Comparison of ENCODE assay signal across 8 cellular contexts in the genomic region with DNA sequence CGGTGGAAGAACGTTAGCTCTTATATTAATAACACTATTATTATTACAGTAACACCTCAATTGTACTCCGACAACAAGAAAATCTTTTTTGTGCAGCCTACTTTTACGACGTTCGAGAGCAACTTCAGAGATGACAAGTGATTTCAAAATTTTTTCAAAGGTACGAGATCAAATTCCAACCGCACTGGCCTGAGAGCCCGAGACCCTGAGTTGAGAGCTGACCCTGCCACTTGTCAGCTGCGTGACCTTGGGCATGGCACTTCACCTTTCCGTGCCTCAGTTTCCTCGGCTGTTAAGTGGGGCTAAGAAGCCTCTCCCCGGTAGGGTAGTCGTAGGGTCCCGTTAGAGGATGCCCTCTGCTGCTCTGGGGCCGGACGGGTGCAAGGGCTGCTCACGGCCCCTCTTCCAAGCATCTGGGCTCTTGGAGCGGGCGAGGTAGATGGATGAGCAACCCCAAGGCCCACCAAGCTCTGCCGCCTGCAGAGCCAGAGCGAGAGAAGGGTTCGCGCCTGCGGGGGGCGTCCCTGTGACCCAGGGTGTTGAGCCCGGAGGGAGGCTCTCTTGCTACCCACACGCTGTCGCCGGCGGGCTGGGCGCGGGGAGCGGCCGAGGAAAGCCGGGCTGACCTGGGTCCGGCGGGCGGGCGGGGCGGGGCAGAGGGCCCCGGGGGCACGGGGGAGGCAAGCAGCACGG. TPM values are rescaled to one million over a fixed set of nuclear protein-coding genes. Genes with fewer than 3 reads are reported as not detected.
DNase-seq lines count a peak whose midpoint lies in the region; ATAC-seq, FAIRE-seq and TF ChIP-seq lines count a peak whose summit lies in the region.

No MANE protein-coding gene starts in this region.

- H2AFZ ChIP-seq in neural cell (ENCODE audit: low read depth, low read length), result peak overlapping the region; percentile 65

- WGBS in esophagus, 2 donors, result 4% methylated on average over 32 to 44 of the region's 44 CpGs

- no peak for TF ChIP-seq EP300 in neural cell (conservative IDR thresholded peaks at IDR 0.05; ENCODE audit: poor library complexity, severe bottlenecking)

- H3K36me3 ChIP-seq in esophagus (ENCODE audit: control insufficient read depth in 2 of 2, insufficient read depth in 2 of 2, low read length in 1 of 2) (no peaks in the 10 kb centered on the region), neural cell (ENCODE audit: insufficient read depth, low read length) (no peaks in the 10 kb centered on the region)

- peaks cover 3% of the 10 kb centered on the region in 2 donors for H3K4me1 ChIP-seq in esophagus (ENCODE audit: control insufficient read depth in 2 of 2, insufficient read depth in 2 of 2, low read length in 1 of 2)

- H3K27me3 ChIP-seq in esophagus (ENCODE audit: control insufficient read depth in 1 of 2, insufficient read depth in 2 of 2, low read length in 2 of 2) (no peaks in the 10 kb centered on the region), neural cell (ENCODE audit: insufficient read depth, low read depth, low read length) (no peaks in the 10 kb centered on the region)

- peaks cover 4% of the 10 kb centered on the region for H3K79me2 ChIP-seq in neural cell (replicated peaks; ENCODE audit: insufficient read depth, low read length)

- H3K4me3 ChIP-seq in esophagus (ENCODE audit: low read depth in 1 of 2, low read length in 2 of 2) (peak overlapping the region; percentile 80 to 91), neural cell (ENCODE audit: low read length) (peak overlapping the region; percentile 71)

- H3K27ac ChIP-seq in esophagus (ENCODE audit: low read depth in 2 of 2, low read length in 1 of 2) (peak overlapping the region; percentile 21 to 37), neural cell (ENCODE audit: low read length) (peak overlapping the region; percentile 29)

- H4K20me1 ChIP-seq in neural cell (ENCODE audit: insufficient read depth), result no peaks in the 10 kb centered on the region

- peak overlapping the region; percentile 75 for H3K9ac ChIP-seq in neural cell (ENCODE audit: low read length)

- no peaks in the 10 kb centered on the region for H3K9me2 ChIP-seq in neural cell (ENCODE audit: insufficient read depth, low read length)

- FAIRE-seq in frontal cortex (lab: Jason Lieb, UNC), result no peak

- TF ChIP-seq CTCF in neural cell (IDR thresholded peaks at IDR 0.05; ENCODE audit: poor library complexity, severe bottlenecking), result no peak

- H3K9me3 ChIP-seq in esophagus (ENCODE audit: control insufficient read depth in 2 of 2, insufficient read depth in 1 of 2, low read depth in 1 of 2, low read length in 1 of 2) (no peaks in the 10 kb centered on the region), neural cell (ENCODE audit: low read length) (no peaks in the 10 kb centered on the region)

- ATAC-seq in HG03064 (IDR thresholded peaks at IDR 0.05; ENCODE audit: low read depth, unreplicated experiment), result peak; percentile 44
- peak; percentile 48 for ATAC-seq in SK-N-SH treated with all-trans-retinoic acid at 6 μM for 48 hours

- TF ChIP-seq RAD21 in neural cell (conservative IDR thresholded peaks at IDR 0.05), result no peak

- H3K4me2 ChIP-seq in neural cell (ENCODE audit: low read length), result peak overlapping the region; percentile 29

- H3F3A ChIP-seq in neural cell (ENCODE audit: insufficient read depth, low read length, poor library complexity, severe bottlenecking), result no peaks in the 10 kb centered on the region

- peak; percentile 37 for DNase-seq in stimulated activated CD4-positive, alpha-beta T cell treated with anti-CD3 and anti-CD28 coated beads, Interleukin-4, amount 100 ng/mL, for 1 hour
- no peak for DNase-seq in stimulated activated CD4-positive, alpha-beta T cell treated with anti-CD3 and anti-CD28 coated beads, Interleukin-1b, Interleukin-23, amount 100 ng/mL, for 48 hours
- DNase-seq in effector CD4-positive, alpha-beta T cell, result no peak
- DNase-seq in frontal cortex (ENCODE audit: low spot score in 2 of 2), result no peak

TF ChIP-seq in SK-N-SH treated with all-trans-retinoic acid at 6 μM for 48 hours, 23 proteins besides CTCF, POLR2A, EP300 and RAD21:
- TF ChIP-seq ZFP3 (CRISPR knock-in tag; IDR thresholded peaks at IDR 0.05) (no peak), ESRRG (CRISPR knock-in tag; IDR thresholded peaks at IDR 0.05) (no peak), TCF4 (CRISPR knock-in tag; IDR thresholded peaks at IDR 0.05; ENCODE audit: borderline replicate concordance) (no peak), ZNF565 (CRISPR knock-in tag; conservative IDR thresholded peaks at IDR 0.05; ENCODE audit: low read depth) (no peak), ZFP30 (CRISPR knock-in tag; IDR thresholded peaks at IDR 0.05) (no peak), RARB (CRISPR knock-in tag; IDR thresholded peaks at IDR 0.05) (no peak), ARNTL (CRISPR knock-in tag; IDR thresholded peaks at IDR 0.05; ENCODE audit: borderline replicate concordance, low read depth) (no peak), PPARA (CRISPR knock-in tag; IDR thresholded peaks at IDR 0.05; ENCODE audit: borderline replicate concordance) (no peak), POU6F1 (CRISPR knock-in tag; IDR thresholded peaks at IDR 0.05; ENCODE audit: borderline replicate concordance, low read depth) (no peak), SNAI2 (CRISPR knock-in tag; IDR thresholded peaks at IDR 0.05) (no peak), GLIS3 (CRISPR knock-in tag; IDR thresholded peaks at IDR 0.05) (no peak)

TF ChIP-seq in neural cell, 6 proteins besides CTCF, POLR2A, EP300 and RAD21:
- TF ChIP-seq TAF1 (IDR thresholded peaks at IDR 0.05; ENCODE audit: low read depth) (peak; percentile 21), EZH2 (IDR thresholded peaks at IDR 0.05; ENCODE audit: borderline replicate concordance, insufficient read depth, low read length, poor library complexity, severe bottlenecking) (no peak), SMC3 (conservative IDR thresholded peaks at IDR 0.05; ENCODE audit: poor library complexity) (peak; percentile 13)

RNA-seq across cellular contexts. Expression of gene NDRG3, which starts 0.5 kb away (rescaled TPM):
- polyA plus RNA-seq in esophagus (10 to 100 TPM; 14.6 TPM), neural cell (53.7 and 61.0 TPM in 2 replicates)
- 49.2 and 50.1 TPM in 2 replicates for polyA minus RNA-seq in neural cell
- 52.2 TPM for total RNA-seq in frontal cortex

RNA-seq across cellular contexts. Expression of gene DSN1, which starts 28.2 kb away (rescaled TPM):
- polyA plus RNA-seq in esophagus (1 to 10 TPM; 7.6 to 9.4 TPM), neural cell (8.1 and 12.5 TPM in 2 replicates)
- polyA minus RNA-seq in neural cell, result 3.4 and 4.5 TPM in 2 replicates
- 5.3 TPM for total RNA-seq in frontal cortex
